In the genomic region with DNA sequence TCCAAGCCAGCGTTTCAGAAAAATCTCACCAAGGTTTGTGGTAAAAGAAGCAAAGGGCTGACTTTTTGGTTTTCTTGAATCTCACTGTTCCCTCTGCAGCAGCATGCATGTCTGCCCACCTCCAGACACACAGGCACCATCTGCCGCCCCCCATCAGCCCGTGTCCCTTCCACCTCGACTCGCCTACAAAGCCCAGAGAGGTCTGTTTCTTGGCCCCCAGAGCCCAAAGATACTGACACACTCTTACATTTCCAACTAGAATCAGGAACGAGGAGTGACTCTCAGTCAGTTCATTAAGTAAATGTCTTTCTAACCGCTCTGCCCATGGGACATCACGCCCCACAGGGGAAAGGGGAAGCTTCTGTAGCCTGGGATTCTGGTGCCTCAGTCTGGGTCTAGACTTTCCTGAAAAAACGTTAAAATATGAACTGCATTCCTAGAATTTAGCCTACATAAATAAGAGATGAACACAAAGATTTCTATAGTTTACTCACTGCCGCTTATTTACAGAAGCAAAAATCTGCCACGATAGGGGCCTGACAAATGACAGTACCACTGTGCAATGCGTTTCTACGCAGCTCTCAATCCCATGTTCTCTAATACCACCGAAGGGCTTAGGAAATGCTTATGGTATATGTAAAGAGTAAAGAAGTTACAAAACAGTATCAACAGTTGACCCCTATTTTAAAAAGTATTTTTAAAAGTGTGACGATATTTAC, we compare ENCODE assay signal across 1 cellular context.
TF ChIP-seq lines count a peak whose summit lies in the region.

No MANE protein-coding gene starts in this region.

TF ChIP-seq in HCT116, 20 proteins besides CTCF, POLR2A, EP300 and RAD21:
- TF ChIP-seq YY1 (IDR thresholded peaks at IDR 0.05; ENCODE audit: extremely low read depth, insufficient replicate concordance, low read depth, low read length) (no peak), CBX3 (IDR thresholded peaks at IDR 0.05; ENCODE audit: low read depth) (no peak), SRF (IDR thresholded peaks at IDR 0.05; ENCODE audit: low read depth) (no peak), TCF7L2 (IDR thresholded peaks at IDR 0.05; ENCODE audit: borderline replicate concordance, extremely low read depth, insufficient read depth, insufficient read length) (no peak), ELF1 (IDR thresholded peaks at IDR 0.05; ENCODE audit: borderline replicate concordance, low read depth) (no peak), ZFX (IDR thresholded peaks at IDR 0.05) (no peak), SIN3A (IDR thresholded peaks at IDR 0.05; ENCODE audit: low read depth) (no peak), ZNF274 (IDR thresholded peaks at IDR 0.05; ENCODE audit: low read depth, low read length) (no peak), POLR2AphosphoS5 (IDR thresholded peaks at IDR 0.05; ENCODE audit: low read depth, low read length) (no peak), CEBPB (IDR thresholded peaks at IDR 0.05; ENCODE audit: low read depth) (no peak), EGR1 (IDR thresholded peaks at IDR 0.05; ENCODE audit: low read depth) (no peak)
- TF ChIP-seq, protein P1, sequence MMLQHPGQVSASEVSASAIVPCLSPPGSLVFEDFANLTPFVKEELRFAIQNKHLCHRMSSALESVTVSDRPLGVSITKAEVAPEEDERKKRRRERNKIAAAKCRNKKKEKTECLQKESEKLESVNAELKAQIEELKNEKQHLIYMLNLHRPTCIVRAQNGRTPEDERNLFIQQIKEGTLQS (IDR thresholded peaks at IDR 0.05), result no peak
- TF ChIP-seq, protein P2, sequence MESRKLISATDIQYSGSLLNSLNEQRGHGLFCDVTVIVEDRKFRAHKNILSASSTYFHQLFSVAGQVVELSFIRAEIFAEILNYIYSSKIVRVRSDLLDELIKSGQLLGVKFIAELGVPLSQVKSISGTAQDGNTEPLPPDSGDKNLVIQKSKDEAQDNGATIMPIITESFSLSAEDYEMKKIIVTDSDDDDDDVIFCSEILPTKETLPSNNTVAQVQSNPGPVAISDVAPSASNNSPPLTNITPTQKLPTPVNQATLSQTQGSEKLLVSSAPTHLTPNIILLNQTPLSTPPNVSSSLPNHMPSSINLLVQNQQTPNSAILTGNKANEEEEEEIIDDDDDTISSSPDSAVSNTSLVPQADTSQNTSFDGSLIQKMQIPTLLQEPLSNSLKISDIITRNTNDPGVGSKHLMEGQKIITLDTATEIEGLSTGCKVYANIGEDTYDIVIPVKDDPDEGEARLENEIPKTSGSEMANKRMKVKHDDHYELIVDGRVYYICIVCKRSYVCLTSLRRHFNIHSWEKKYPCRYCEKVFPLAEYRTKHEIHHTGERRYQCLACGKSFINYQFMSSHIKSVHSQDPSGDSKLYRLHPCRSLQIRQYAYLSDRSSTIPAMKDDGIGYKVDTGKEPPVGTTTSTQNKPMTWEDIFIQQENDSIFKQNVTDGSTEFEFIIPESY (IDR thresholded peaks at IDR 0.05; ENCODE audit: extremely low read depth, insufficient replicate concordance, low read length), result no peak
- TF ChIP-seq, protein P3, sequence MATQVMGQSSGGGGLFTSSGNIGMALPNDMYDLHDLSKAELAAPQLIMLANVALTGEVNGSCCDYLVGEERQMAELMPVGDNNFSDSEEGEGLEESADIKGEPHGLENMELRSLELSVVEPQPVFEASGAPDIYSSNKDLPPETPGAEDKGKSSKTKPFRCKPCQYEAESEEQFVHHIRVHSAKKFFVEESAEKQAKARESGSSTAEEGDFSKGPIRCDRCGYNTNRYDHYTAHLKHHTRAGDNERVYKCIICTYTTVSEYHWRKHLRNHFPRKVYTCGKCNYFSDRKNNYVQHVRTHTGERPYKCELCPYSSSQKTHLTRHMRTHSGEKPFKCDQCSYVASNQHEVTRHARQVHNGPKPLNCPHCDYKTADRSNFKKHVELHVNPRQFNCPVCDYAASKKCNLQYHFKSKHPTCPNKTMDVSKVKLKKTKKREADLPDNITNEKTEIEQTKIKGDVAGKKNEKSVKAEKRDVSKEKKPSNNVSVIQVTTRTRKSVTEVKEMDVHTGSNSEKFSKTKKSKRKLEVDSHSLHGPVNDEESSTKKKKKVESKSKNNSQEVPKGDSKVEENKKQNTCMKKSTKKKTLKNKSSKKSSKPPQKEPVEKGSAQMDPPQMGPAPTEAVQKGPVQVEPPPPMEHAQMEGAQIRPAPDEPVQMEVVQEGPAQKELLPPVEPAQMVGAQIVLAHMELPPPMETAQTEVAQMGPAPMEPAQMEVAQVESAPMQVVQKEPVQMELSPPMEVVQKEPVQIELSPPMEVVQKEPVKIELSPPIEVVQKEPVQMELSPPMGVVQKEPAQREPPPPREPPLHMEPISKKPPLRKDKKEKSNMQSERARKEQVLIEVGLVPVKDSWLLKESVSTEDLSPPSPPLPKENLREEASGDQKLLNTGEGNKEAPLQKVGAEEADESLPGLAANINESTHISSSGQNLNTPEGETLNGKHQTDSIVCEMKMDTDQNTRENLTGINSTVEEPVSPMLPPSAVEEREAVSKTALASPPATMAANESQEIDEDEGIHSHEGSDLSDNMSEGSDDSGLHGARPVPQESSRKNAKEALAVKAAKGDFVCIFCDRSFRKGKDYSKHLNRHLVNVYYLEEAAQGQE (IDR thresholded peaks at IDR 0.05; ENCODE audit: low read depth), result no peak
TF ChIP-seq in HCT116: peak in this region for 0.
